9 cellular contexts compared by ENCODE assay signal in the genomic region with DNA sequence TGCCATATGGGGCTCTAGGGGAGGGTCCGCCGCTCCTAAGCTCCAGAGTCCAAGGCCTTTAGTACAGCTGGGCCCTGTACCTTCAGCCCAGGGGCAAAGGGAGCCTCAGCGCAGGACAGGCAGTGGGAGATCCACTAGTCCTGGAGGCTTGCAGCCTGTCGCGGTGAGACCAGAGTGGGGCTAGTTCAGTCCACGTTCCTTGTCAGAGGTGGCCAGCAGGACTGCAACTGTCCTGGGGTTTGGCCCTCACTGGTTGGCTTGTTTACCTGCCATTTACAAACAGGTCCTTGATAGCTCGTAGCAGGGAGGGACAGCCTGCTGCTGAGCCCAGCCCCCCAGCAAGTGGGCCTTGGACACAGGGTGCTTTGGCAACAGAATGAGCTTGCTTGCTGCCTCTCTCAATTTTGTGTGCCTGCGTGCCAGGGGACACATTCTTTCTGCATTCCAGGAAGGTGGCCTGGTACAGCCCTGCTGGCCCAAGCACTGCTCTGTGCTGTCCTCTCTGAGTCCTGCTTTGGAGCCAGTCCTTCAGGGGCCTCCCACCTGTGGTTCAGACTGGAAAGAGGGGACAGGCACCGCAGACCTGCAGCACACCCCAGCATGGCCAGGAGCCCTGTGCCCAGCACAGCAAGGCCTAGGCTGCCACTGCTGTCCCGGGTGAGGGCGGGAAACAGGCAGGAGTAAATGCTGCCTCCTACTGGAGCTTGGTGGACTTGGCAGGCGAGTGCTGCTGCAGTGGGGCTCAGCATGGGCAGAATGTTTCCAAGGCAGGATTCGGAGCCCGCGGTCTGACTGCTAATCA. TPM values are rescaled to one million over a fixed set of nuclear protein-coding genes. Genes with fewer than 3 reads are reported as not detected.
A peak's percentile ranks its signal among the peaks of the same experiment; 100 is the strongest.
DNase-seq lines count a peak whose midpoint lies in the region; ATAC-seq and TF ChIP-seq lines count a peak whose summit lies in the region.
"Had no signal": no experiment of that assay in that cellular context is flagged by ENCODE, and none has a peak within 500 bp of the region (broad histone marks: within the 10 kb centered on the region; RNA-seq: fewer than 3 reads in every experiment).

No MANE protein-coding gene starts in this region.

- ATAC-seq in HCT116 (peak; percentile 92), GM19463 (IDR thresholded peaks at IDR 0.05; ENCODE audit: unreplicated experiment) (no peak), GM21526 (IDR thresholded peaks at IDR 0.05; ENCODE audit: low FRiP score, unreplicated experiment) (no peak)

- RAD21 ChIA-PET in HCT116 (lab: Charles Lee; ENCODE audit: low non-redundant PET in 1 of 2, low total read pairs in 2 of 2, uncharacterized antibody in 2 of 2, unreplicated experiment in 2 of 2): no interaction called here

- intact Hi-C loops in HCT116 (cut with micrococcal nuclease): loop anchor here (2.0 kb wide), 1 partner anchor 139 kb away; no protein-coding TSS in a partner anchor

- H3K4me1 ChIP-seq in HCT116 (ENCODE audit: control insufficient read depth in 1 of 2, insufficient read depth in 2 of 2, low read length in 2 of 2) (no peaks in the 10 kb centered on the region), osteoblast (ENCODE audit: insufficient read depth, low read length) (peaks cover 9% of the 10 kb centered on the region)

- H3K4me3 ChIP-seq in HCT116 (replicated peaks in 1 of 2; ENCODE audit: low read depth in 1 of 2, low read length in 2 of 2) (no peak overlapping the region), fibroblast of mammary gland (ENCODE audit: control insufficient read depth, low read depth, low read length) (no peak overlapping the region), osteoblast (ENCODE audit: insufficient read depth, low read length) (no peak overlapping the region)
- H3K4me3 ChIP-seq: HAP-1 had no signal

- BruUV-seq in HCT116 (replicated peaks; lab: Mats Ljungman, UMichigan): no TSS peak

- TF ChIP-seq CTCF in HCT116 (IDR thresholded peaks at IDR 0.05 in 2 of 3, conservative IDR thresholded peaks at IDR 0.05 in 1 of 3; ENCODE audit: borderline replicate concordance in 1 of 3, insufficient read depth in 1 of 3, low read depth in 2 of 3, low read length in 2 of 3) (peak in 2 of 3 experiments; percentile 59 to 77; a peak in 4 of 6 replicates), fibroblast of mammary gland (conservative IDR thresholded peaks at IDR 0.05; ENCODE audit: control insufficient read depth, insufficient read depth, low read depth, low read length) (peak; percentile 84), osteoblast (IDR thresholded peaks at IDR 0.05; ENCODE audit: extremely low read depth, low read depth, low read length) (peak; percentile 64)

- POLR2A ChIA-PET in HCT116 (lab: Charles Lee): no interaction called here

- TF ChIP-seq RAD21 in HCT116 (IDR thresholded peaks at IDR 0.05; ENCODE audit: low read depth): peak; percentile 58

- H2AFZ ChIP-seq in HCT116 (ENCODE audit: low read depth, low read length, poor library complexity, severe bottlenecking): no peak overlapping the region
- H2AFZ ChIP-seq in osteoblast (ENCODE audit: low read length): no peak overlapping the region

- CTCF ChIA-PET in HCT116 (lab: Charles Lee): interaction anchor here (1.4 kb wide), 2 partner anchors 15 to 139 kb away, joined by 3 to 6 read pairs; a partner anchor contains a TSS

- DNase-seq in AG20443 (ENCODE audit: low spot score): peak; percentile 80
- no peak for DNase-seq in HCT116 (ENCODE audit: low read depth, low spot score)
- peak; percentile 66 for DNase-seq in activated CD4-positive, alpha-beta T cell treated with anti-CD3 and anti-CD28 coated beads for 48 hours
- DNase-seq in fibroblast of mammary gland (ENCODE audit: low read depth): peak; percentile 75
- peak; percentile 97 for DNase-seq in osteoblast (ENCODE audit: insufficient read length, low spot score, missing footprints)
- no peak for DNase-seq in activated CD4-positive, CD25-positive, alpha-beta regulatory T cell (lab: John Stamatoyannopoulos, UW)

- H3K27ac ChIP-seq in HCT116 (ENCODE audit: low read depth, low read length) (no peak overlapping the region), osteoblast (ENCODE audit: low read depth, low read length) (no peak overlapping the region)

- H3K79me2 ChIP-seq in HCT116 (ENCODE audit: insufficient read depth, low read length) (no peaks in the 10 kb centered on the region), osteoblast (ENCODE audit: insufficient read depth, low read length) (peaks cover 40% of the 10 kb centered on the region)

- H4K20me1 ChIP-seq in HCT116 (ENCODE audit: insufficient read depth) (no peaks in the 10 kb centered on the region), osteoblast (ENCODE audit: insufficient read depth, low read length) (peaks cover 4% of the 10 kb centered on the region)

- H3K27me3 ChIP-seq in HCT116 (ENCODE audit: insufficient read depth, low read length) (no peaks in the 10 kb centered on the region), osteoblast (ENCODE audit: insufficient read depth, low read length) (no peaks in the 10 kb centered on the region)

- no peak overlapping the region for H3K4me2 ChIP-seq in HCT116 (ENCODE audit: low read length)
- no peak overlapping the region for H3K4me2 ChIP-seq in osteoblast (ENCODE audit: insufficient read depth, low read length)

- TF ChIP-seq POLR2A in HCT116 (IDR thresholded peaks at IDR 0.05; ENCODE audit: borderline replicate concordance, extremely low read depth, insufficient read depth, insufficient read length): no peak

- H3K36me3 ChIP-seq in HCT116 (ENCODE audit: control insufficient read depth in 1 of 2, insufficient read depth in 2 of 2, low read length in 2 of 2): no peaks in the 10 kb centered on the region
- H3K36me3 ChIP-seq in osteoblast (ENCODE audit: insufficient read depth, low read length): peaks cover 31% of the 10 kb centered on the region
- H3K36me3 ChIP-seq: HAP-1 had no signal

- H3K9me2 ChIP-seq in HCT116 (ENCODE audit: insufficient read depth): no peaks in the 10 kb centered on the region

- no peak overlapping the region for H3K9ac ChIP-seq in HCT116 (ENCODE audit: low read length)

- H3K9me3 ChIP-seq in HCT116 (ENCODE audit: control insufficient read depth in 1 of 2, insufficient read depth in 1 of 2, low read depth in 1 of 2, low read length in 2 of 2) (no peaks in the 10 kb centered on the region), osteoblast (ENCODE audit: low read depth, low read length) (no peaks in the 10 kb centered on the region)
- H3K9me3 ChIP-seq: HAP-1 had no signal

TF ChIP-seq in HCT116, 20 proteins besides CTCF, POLR2A, EP300 and RAD21:
- no peak for TF ChIP-seq YY1 (IDR thresholded peaks at IDR 0.05; ENCODE audit: extremely low read depth, insufficient replicate concordance, low read depth, low read length)
- no peak for TF ChIP-seq SRF (IDR thresholded peaks at IDR 0.05; ENCODE audit: low read depth)
- no peak for TF ChIP-seq ZNF274 (IDR thresholded peaks at IDR 0.05; ENCODE audit: low read depth, low read length)
- no peak for TF ChIP-seq JUND (IDR thresholded peaks at IDR 0.05)
- no peak for TF ChIP-seq FOSL1 (IDR thresholded peaks at IDR 0.05; ENCODE audit: low read depth)
- TF ChIP-seq CBX3 (IDR thresholded peaks at IDR 0.05; ENCODE audit: low read depth): no peak
- TF ChIP-seq, protein P1, sequence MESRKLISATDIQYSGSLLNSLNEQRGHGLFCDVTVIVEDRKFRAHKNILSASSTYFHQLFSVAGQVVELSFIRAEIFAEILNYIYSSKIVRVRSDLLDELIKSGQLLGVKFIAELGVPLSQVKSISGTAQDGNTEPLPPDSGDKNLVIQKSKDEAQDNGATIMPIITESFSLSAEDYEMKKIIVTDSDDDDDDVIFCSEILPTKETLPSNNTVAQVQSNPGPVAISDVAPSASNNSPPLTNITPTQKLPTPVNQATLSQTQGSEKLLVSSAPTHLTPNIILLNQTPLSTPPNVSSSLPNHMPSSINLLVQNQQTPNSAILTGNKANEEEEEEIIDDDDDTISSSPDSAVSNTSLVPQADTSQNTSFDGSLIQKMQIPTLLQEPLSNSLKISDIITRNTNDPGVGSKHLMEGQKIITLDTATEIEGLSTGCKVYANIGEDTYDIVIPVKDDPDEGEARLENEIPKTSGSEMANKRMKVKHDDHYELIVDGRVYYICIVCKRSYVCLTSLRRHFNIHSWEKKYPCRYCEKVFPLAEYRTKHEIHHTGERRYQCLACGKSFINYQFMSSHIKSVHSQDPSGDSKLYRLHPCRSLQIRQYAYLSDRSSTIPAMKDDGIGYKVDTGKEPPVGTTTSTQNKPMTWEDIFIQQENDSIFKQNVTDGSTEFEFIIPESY (IDR thresholded peaks at IDR 0.05; ENCODE audit: extremely low read depth, insufficient replicate concordance, low read length): no peak
- TF ChIP-seq EZH2phosphoT487 (IDR thresholded peaks at IDR 0.05; ENCODE audit: borderline replicate concordance): no peak
- no peak for TF ChIP-seq SP1 (IDR thresholded peaks at IDR 0.05; ENCODE audit: low read depth)
- TF ChIP-seq POLR2AphosphoS5 (IDR thresholded peaks at IDR 0.05; ENCODE audit: low read depth, low read length): no peak
- no peak for TF ChIP-seq SIN3A (IDR thresholded peaks at IDR 0.05; ENCODE audit: low read depth)
- TF ChIP-seq, protein P2, sequence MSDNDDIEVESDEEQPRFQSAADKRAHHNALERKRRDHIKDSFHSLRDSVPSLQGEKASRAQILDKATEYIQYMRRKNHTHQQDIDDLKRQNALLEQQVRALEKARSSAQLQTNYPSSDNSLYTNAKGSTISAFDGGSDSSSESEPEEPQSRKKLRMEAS (IDR thresholded peaks at IDR 0.05): no peak
- TF ChIP-seq ZFX (IDR thresholded peaks at IDR 0.05): no peak

RNA-seq across cellular contexts. Expression of a gene that starts 15.2 kb away (rescaled TPM):
- total RNA-seq in HCT116 (2021; ENCODE audit: unreplicated experiment): 16.2 TPM
- 11.7 TPM in 2 replicates for polyA plus RNA-seq in HCT116 (2012)
- 45.1 and 51.4 TPM in 2 replicates for total RNA-seq in osteoblast

RNA-seq across cellular contexts. Expression of a gene that starts 43.0 kb away (rescaled TPM):
- total RNA-seq in HCT116 (2021; ENCODE audit: unreplicated experiment): 10.8 TPM
- 10.1 and 10.3 TPM in 2 replicates for polyA plus RNA-seq in HCT116 (2012)
- 14.7 and 23.2 TPM in 2 replicates for total RNA-seq in osteoblast

Comparison
In these comparisons a context has a peak if more than half of its experiments do, and no peak if none do; other contexts are left out.
1. DNase-seq: peak in AG20443 (single experiment), activated CD4-positive, alpha-beta T cell treated with anti-CD3 and anti-CD28 coated beads for 48 hours (single experiment), fibroblast of mammary gland (single experiment) and osteoblast (single experiment); none in HCT116 (single experiment) and activated CD4-positive, CD25-positive, alpha-beta regulatory T cell (0 of 4).
2. Peak in every context shown above with its lines, with median percentiles within 50 percentile points of each other: CTCF ChIP-seq.